ENCODE assay signal across 13 cellular contexts in the genomic region with DNA sequence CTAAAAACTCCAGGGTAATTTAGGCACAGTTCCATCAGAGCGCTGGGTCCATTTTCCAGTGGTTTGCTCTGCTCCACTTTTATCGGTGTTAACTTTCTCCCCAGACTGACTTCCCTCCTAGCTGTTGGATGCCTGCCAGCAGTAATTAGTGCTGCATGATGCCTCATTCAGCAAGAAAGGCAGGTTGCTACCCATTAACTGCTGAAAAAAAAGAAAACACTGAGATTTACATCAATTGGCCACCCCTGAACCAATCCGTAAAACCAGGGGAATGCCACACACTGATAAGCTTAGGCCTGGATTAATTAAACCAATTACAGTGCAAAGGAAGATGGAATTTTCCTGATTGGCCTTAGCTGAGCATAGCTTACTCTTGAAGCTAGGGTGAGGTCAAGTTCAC.
A peak's percentile ranks its signal among the peaks of the same experiment; 100 is the strongest.
DNase-seq lines count a peak whose midpoint lies in the region; ATAC-seq and TF ChIP-seq lines count a peak whose summit lies in the region.
"Had no signal": no experiment of that assay in that cellular context is flagged by ENCODE, and none has a peak within 500 bp of the region (broad histone marks: within the 10 kb centered on the region; RNA-seq: fewer than 3 reads in every experiment).

No MANE protein-coding gene starts in this region.

- H3K4me3 ChIP-seq in A673 (ENCODE audit: low read depth, low read length, poor library complexity, severe bottlenecking) (no peak overlapping the region), epithelial cell of esophagus (ENCODE audit: low read length) (no peak overlapping the region)
- H3K4me3 ChIP-seq: testis had no signal

- H3K27me3 ChIP-seq in A673 (replicated peaks; ENCODE audit: insufficient read depth, low read depth, low read length, poor library complexity): no peaks in the 10 kb centered on the region
- H3K27me3 ChIP-seq: testis had no signal

- H3K27ac Mint-ChIP-seq in effector memory CD8-positive, alpha-beta T cell: no peak overlapping the region

- no peak overlapping the region for H3K4me3 Mint-ChIP-seq in effector memory CD8-positive, alpha-beta T cell

- POLR2A ChIA-PET in A673 (lab: Charles Lee; ENCODE audit: low non-redundant PET) (no interaction called here), RWPE1 (lab: Yijun Ruan, JAX; ENCODE audit: low non-redundant PET) (no interaction called here)

- peak; percentile 66 for DNase-seq in A673 (ENCODE audit: low spot score)
- DNase-seq in NCI-H1105 treated with DMSO at 0.1 percent for 48 hours (lab: John Stamatoyannopoulos, UW): peak; percentile 86
- peak; percentile 51 for DNase-seq in NCI-H774 (lab: John Stamatoyannopoulos, UW)
- DNase-seq in epithelial cell of esophagus (ENCODE audit: low read depth): peak; percentile 57
- DNase-seq in stimulated activated CD4-positive, alpha-beta T cell treated with anti-CD3 and anti-CD28 coated beads, Interleukin-12 subunit alpha, Interleukin-12 subunit beta, amount 100 ng/mL, for 4 hours: no peak
- no peak for DNase-seq in RWPE1 (ENCODE audit: low spot score)
- DNase-seq in occipital lobe (lab: John Stamatoyannopoulos, UW): no peak
- DNase-seq in effector memory CD8-positive, alpha-beta T cell: no peak
- DNase-seq: amniotic stem cell; effector CD8-positive, alpha-beta T cell; EL; hippocampal formation; testis had no signal

- H3K4me1 ChIP-seq in A673 (ENCODE audit: insufficient read depth, low read length, poor library complexity, severe bottlenecking): no peaks in the 10 kb centered on the region
- H3K4me1 ChIP-seq: testis had no signal

- TF ChIP-seq CTCF in A673 (conservative IDR thresholded peaks at IDR 0.05; ENCODE audit: low read depth, low read length) (no peak), epithelial cell of esophagus (IDR thresholded peaks at IDR 0.05; ENCODE audit: insufficient read depth, low read depth, low read length, missing control alignments) (no peak), RWPE1 (conservative IDR thresholded peaks at IDR 0.05; ENCODE audit: low read depth) (no peak)

- H3K9me3 ChIP-seq in A673 (ENCODE audit: low read depth, low read length, poor library complexity, severe bottlenecking): no peaks in the 10 kb centered on the region
- H3K9me3 ChIP-seq: testis had no signal

- no peaks in the 10 kb centered on the region for H3K36me3 Mint-ChIP-seq in effector memory CD8-positive, alpha-beta T cell (ENCODE audit: insufficient read depth)

- H3K9me3 Mint-ChIP-seq in effector memory CD8-positive, alpha-beta T cell: peaks cover 8% of the 10 kb centered on the region in 2 donors

- H3K27me3 Mint-ChIP-seq in effector memory CD8-positive, alpha-beta T cell: no peaks in the 10 kb centered on the region

- no peaks in the 10 kb centered on the region for H3K4me1 Mint-ChIP-seq in effector memory CD8-positive, alpha-beta T cell (ENCODE audit: low read depth in 2 of 2)

- intact Hi-C loops in A673 (cut with micrococcal nuclease; ENCODE audit: unreplicated experiment): no loop called here

- CTCF ChIA-PET in A673 (lab: Charles Lee) (no interaction called here), RWPE1 (lab: Yijun Ruan, JAX) (no interaction called here)

- no peak for ATAC-seq in effector memory CD8-positive, alpha-beta T cell (replicated peaks)

- no peak overlapping the region for H3K27ac ChIP-seq in A673 (ENCODE audit: low read depth, low read length, poor library complexity, severe bottlenecking)
- H3K27ac ChIP-seq in RWPE1: no peak overlapping the region
- H3K27ac ChIP-seq: testis had no signal

- H3K36me3 ChIP-seq in A673 (ENCODE audit: insufficient read depth, low read length, poor library complexity, severe bottlenecking): no peaks in the 10 kb centered on the region

- BruUV-seq in A673 (replicated peaks; lab: Mats Ljungman, UMichigan): no TSS peak

Comparison
In these comparisons a context has a peak if more than half of its experiments do, and no peak if none do; other contexts are left out.
1. DNase-seq: peak in A673 (single experiment), NCI-H1105 treated with DMSO at 0.1 percent for 48 hours (single experiment), NCI-H774 (single experiment) and epithelial cell of esophagus (single experiment); none in stimulated activated CD4-positive, alpha-beta T cell treated with anti-CD3 and anti-CD28 coated beads, Interleukin-12 subunit alpha, Interleukin-12 subunit beta, amount 100 ng/mL, for 4 hours (single experiment), RWPE1 (single experiment), occipital lobe (single experiment) and effector memory CD8-positive, alpha-beta T cell (0 of 3).